ENCODE assay signal across 9 cellular contexts in genomic region chr16:75256871-75257343, GRCh38. TPM values are rescaled to one million over a fixed set of nuclear protein-coding genes. Genes with fewer than 3 reads are reported as not detected.
DNase-seq lines count a peak whose midpoint lies in the region; ATAC-seq and TF ChIP-seq lines count a peak whose summit lies in the region.
"Had no signal": no experiment of that assay in that cellular context is flagged by ENCODE, and none has a peak within 500 bp of the region (broad histone marks: within the 10 kb centered on the region; RNA-seq: fewer than 3 reads in every experiment).

No MANE protein-coding gene starts in this region.

- peak; percentile 12 to 52 (median 43) for ATAC-seq in heart right ventricle
- no peak for ATAC-seq in psoas muscle

- no peak overlapping the region for H3K27ac ChIP-seq in SJCRH30
- peak overlapping the region; percentile 53 to 92 (median 76) for H3K27ac ChIP-seq in heart right ventricle
- peak overlapping the region; percentile 93 for H3K27ac ChIP-seq in psoas muscle

- intact Hi-C loops in heart right ventricle (cut with DNase I), result loop anchor here in 1 of 10 donors (5.0 kb wide), 1 partner anchor 40 kb away; no protein-coding TSS in a partner anchor
- intact Hi-C loops in psoas muscle (cut with DNase I), result no loop called here

- WGBS in heart right ventricle, 2 donors, result 39 to 44% methylated on average over 9 of the region's 9 CpGs
- WGBS in psoas muscle, 3 donors, result 46 to 55% (median 53%) methylated on average over 7 to 9 of the region's 9 CpGs

- no peak for TF ChIP-seq CTCF in heart right ventricle (IDR thresholded peaks at IDR 0.05)
- TF ChIP-seq CTCF in psoas muscle (IDR thresholded peaks at IDR 0.05), result no peak

- H3K9me3 ChIP-seq in SJCRH30 (replicated peaks) (no peaks in the 10 kb centered on the region), heart right ventricle (no peaks in the 10 kb centered on the region), psoas muscle (no peaks in the 10 kb centered on the region)

- H3K4me3 ChIP-seq in SJCRH30, result no peak overlapping the region
- peak overlapping the region in 3 of 10 donors; percentile 11 to 22 (median 13) for H3K4me3 ChIP-seq in heart right ventricle
- H3K4me3 ChIP-seq in psoas muscle, result peak overlapping the region; percentile 28

- H3K4me1 ChIP-seq in SJCRH30 (peaks cover 47% of the 10 kb centered on the region), heart right ventricle (peaks cover 62 to 99% (median 89%) of the 10 kb centered on the region in 9 donors), psoas muscle (peaks cover 93% of the 10 kb centered on the region)

- H3K27me3 ChIP-seq in SJCRH30 (no peaks in the 10 kb centered on the region), heart right ventricle (peaks cover 0 to 68% (median 0%) of the 10 kb centered on the region in 7 donors), psoas muscle (ENCODE audit: insufficient read depth in 3 of 3, low read length in 2 of 3) (no peaks in the 10 kb centered on the region)

- peak; percentile 33 for DNase-seq in Daoy (ENCODE audit: low read depth)
- DNase-seq in SJCRH30, result peak; percentile 72
- DNase-seq in heart right ventricle, result peak; percentile 41 to 43
- DNase-seq in psoas muscle, result peak; percentile 48 to 59
- no peak for DNase-seq in NCI-H526 (lab: John Stamatoyannopoulos, UW)
- DNase-seq in stimulated activated CD4-positive, alpha-beta T cell treated with anti-CD3 and anti-CD28 coated beads, Interleukin-12 subunit alpha, Interleukin-12 subunit beta, amount 100 ng/mL, for 4 hours, result no peak
- no peak for DNase-seq in cerebellar nuclear complex (lab: John Stamatoyannopoulos, UW)
- DNase-seq in activated CD4-positive, CD25-positive, alpha-beta regulatory T cell treated with anti-CD3 and anti-CD28 coated beads, Interleukin-2, amount 50 U/mL, for 72 hours, result no peak
- DNase-seq: foreskin melanocyte had no signal

- H3K36me3 ChIP-seq in SJCRH30, result no peaks in the 10 kb centered on the region
- H3K36me3 ChIP-seq in heart right ventricle, result peaks cover 0 to 3% (median 0%) of the 10 kb centered on the region in 9 donors
- H3K36me3 ChIP-seq in psoas muscle (ENCODE audit: insufficient read depth in 1 of 2, low read depth in 1 of 2), result no peaks in the 10 kb centered on the region

RNA-seq across cellular contexts. Expression of gene BCAR1, which starts 5.5 kb away (rescaled TPM):
- 39.1 and 43.3 TPM in 2 replicates for total RNA-seq in Daoy (2014; rRNA removed; shearing (Covaris generic))
- total RNA-seq in SJCRH30 (2014; rRNA removed; shearing (Covaris generic)), result 17.4 and 21.7 TPM in 2 replicates
- 10 to 100 TPM; 56.1 to 85.2 (median 72.4) TPM for total RNA-seq in heart right ventricle
- polyA plus RNA-seq in heart right ventricle, result 10 to 100 TPM; 54.6 to 65.8 TPM
- total RNA-seq in psoas muscle, result 100 to 1,000 TPM in 2 of 4 donors, 10 to 100 TPM in 2; 61.8 to 108 (median 90.1) TPM
- 10 to 100 TPM; 66.3 to 90.7 (median 78.7) TPM for polyA plus RNA-seq in psoas muscle

RNA-seq across cellular contexts. Expression of gene CTRB1, which starts 38.1 kb away (rescaled TPM):
- total RNA-seq in Daoy (2014; rRNA removed; shearing (Covaris generic)), result not detected in 2 replicates
- total RNA-seq in SJCRH30 (2014; rRNA removed; shearing (Covaris generic)), result not detected in 2 replicates
- total RNA-seq in heart right ventricle (1 to 10 TPM in 7 of 10 donors, not detected in 3; 1.8 to 3.8 (median 2.6) TPM), psoas muscle (1 to 10 TPM in 2 of 4 donors, not detected in 2; 1.2 to 3.9 TPM)
- polyA plus RNA-seq in heart right ventricle (1 to 10 TPM in 1 of 2 donors, not detected in 1; 1.0 TPM), psoas muscle (1 to 10 TPM in 1 of 3 donors, under 1 TPM in 2; 0.03 to 2.5 (median 0.25) TPM)

RNA-seq across cellular contexts. Expression of gene CTRB2, which starts 49.9 kb away (rescaled TPM):
- total RNA-seq in Daoy (2014; rRNA removed; shearing (Covaris generic)), result not detected in 2 replicates
- total RNA-seq in SJCRH30 (2014; rRNA removed; shearing (Covaris generic)), result 0.56 TPM in 1 of 2 replicates, not detected in the other
- total RNA-seq in heart right ventricle (1 to 10 TPM in 7 of 10 donors, not detected in 3; 2.0 to 3.8 (median 2.8) TPM), psoas muscle (1 to 10 TPM in 1 of 4 donors, not detected in 3; 2.4 TPM)
- polyA plus RNA-seq in heart right ventricle (under 1 TPM in 1 of 2 donors, not detected in 1; 0.42 TPM), psoas muscle (1 to 10 TPM in 1 of 3 donors, under 1 TPM in 2; 0.14 to 1.6 (median 0.63) TPM)

Comparison
In these comparisons a context has a peak if more than half of its experiments do, and no peak if none do; other contexts are left out.
1. DNase-seq: peak in Daoy (single experiment), SJCRH30 (2 of 2), heart right ventricle (2 of 2) and psoas muscle (2 of 2); none in NCI-H526 (0 of 2), stimulated activated CD4-positive, alpha-beta T cell treated with anti-CD3 and anti-CD28 coated beads, Interleukin-12 subunit alpha, Interleukin-12 subunit beta, amount 100 ng/mL, for 4 hours (single experiment), cerebellar nuclear complex (0 of 2) and activated CD4-positive, CD25-positive, alpha-beta regulatory T cell treated with anti-CD3 and anti-CD28 coated beads, Interleukin-2, amount 50 U/mL, for 72 hours (single experiment).
2. ATAC-seq: peak in heart right ventricle (8 of 8); none in psoas muscle (0 of 4).